In genomic region chr9:129330711-129331279, GRCh38 we compare ENCODE assay signal across 13 cellular contexts.
DNase-seq lines count a peak whose midpoint lies in the region; ATAC-seq and TF ChIP-seq lines count a peak whose summit lies in the region.
"Had no signal": no experiment of that assay in that cellular context is flagged by ENCODE, and none has a peak within 500 bp of the region (broad histone marks: within the 10 kb centered on the region; RNA-seq: fewer than 3 reads in every experiment).

No MANE protein-coding gene starts in this region.

- H3K27ac Mint-ChIP-seq in glutamatergic neuron (ENCODE audit: unreplicated experiment), result no peak overlapping the region
- H3K27ac Mint-ChIP-seq: memory B cell had no signal

- WGBS in thyroid gland, 2 donors, result 90 to 95% methylated on average over 3 of the region's 3 CpGs

- H3K9ac ChIP-seq in SK-N-MC (ENCODE audit: insufficient read length), result no peak overlapping the region

- peak overlapping the region; percentile 83; the same call in 1 of the 2 replicates for H3K27ac ChIP-seq in 22Rv1
- peak overlapping the region; percentile 67; the same call in 1 of the 2 replicates for H3K27ac ChIP-seq in SK-N-MC
- no peak overlapping the region for H3K27ac ChIP-seq in lower lobe of right lung
- H3K27ac ChIP-seq in thyroid gland, result peak overlapping the region in 1 of 3 donors; percentile 36
- H3K27ac ChIP-seq: SJCRH30 had no signal

- H3K9me3 ChIP-seq in SK-N-MC (ENCODE audit: low read depth, low read length) (peaks cover 7% of the 10 kb centered on the region; the same call in 1 of the 2 replicates), lower lobe of right lung (peaks cover 10% of the 10 kb centered on the region), thyroid gland (no peaks in the 10 kb centered on the region)
- H3K9me3 ChIP-seq: SJCRH30 had no signal

- H3K4me1 ChIP-seq in lower lobe of right lung, result peaks cover 30% of the 10 kb centered on the region
- peaks cover 23 to 50% of the 10 kb centered on the region in 2 donors for H3K4me1 ChIP-seq in thyroid gland

- DNase-seq in SK-N-MC (ENCODE audit: low read depth, low spot score) (no peak), glutamatergic neuron (no peak), anterior cingulate cortex (lab: John Stamatoyannopoulos, UW) (no peak), lower lobe of right lung (no peak), NCI-H446 treated with DMSO at 0.1 percent for 48 hours (lab: John Stamatoyannopoulos, UW) (no peak), thyroid gland (no peak)
- DNase-seq: GDM1, SJCRH30, stomach had no signal

- H3K36me3 Mint-ChIP-seq in glutamatergic neuron (ENCODE audit: unreplicated experiment), result no peaks in the 10 kb centered on the region

- H3K27me3 ChIP-seq in lower lobe of right lung (ENCODE audit: low read depth) (no peaks in the 10 kb centered on the region), thyroid gland (no peaks in the 10 kb centered on the region)
- H3K27me3 ChIP-seq: stomach had no signal

- no peak for ATAC-seq in lower lobe of right lung

- no peak for TF ChIP-seq POLR2A in thyroid gland (IDR thresholded peaks at IDR 0.05)

- no peak overlapping the region for H3K4me3 Mint-ChIP-seq in glutamatergic neuron (ENCODE audit: unreplicated experiment)
- H3K4me3 Mint-ChIP-seq: CD14-positive monocyte, memory B cell had no signal

- no peaks in the 10 kb centered on the region for H3K36me3 ChIP-seq in SK-N-MC (ENCODE audit: insufficient read depth, low read length)
- H3K36me3 ChIP-seq in lower lobe of right lung, result no peaks in the 10 kb centered on the region
- H3K36me3 ChIP-seq in thyroid gland, result no peaks in the 10 kb centered on the region
- H3K36me3 ChIP-seq: SJCRH30, stomach had no signal

- peaks cover 11% of the 10 kb centered on the region for H3K4me1 Mint-ChIP-seq in glutamatergic neuron (ENCODE audit: low read depth, unreplicated experiment)

- H3K4me3 ChIP-seq in SK-N-MC, result no peak overlapping the region
- H3K4me3 ChIP-seq in lower lobe of right lung, result no peak overlapping the region
- H3K4me3 ChIP-seq in thyroid gland (replicated peaks in 1 of 3), result no peak overlapping the region
- H3K4me3 ChIP-seq: SJCRH30, stomach had no signal

- no peak for TF ChIP-seq CTCF in 22Rv1 (IDR thresholded peaks at IDR 0.05)
- peak; percentile 2 for TF ChIP-seq CTCF in GM12873 (IDR thresholded peaks at IDR 0.05; ENCODE audit: insufficient read depth, low read depth, low read length, missing control alignments)
- TF ChIP-seq CTCF in glutamatergic neuron (IDR thresholded peaks at IDR 0.05; ENCODE audit: partially characterized antibody, unreplicated experiment), result peak; percentile 5
- no peak for TF ChIP-seq CTCF in lower lobe of right lung (IDR thresholded peaks at IDR 0.05)
- TF ChIP-seq CTCF in thyroid gland (IDR thresholded peaks at IDR 0.05), result no peak

- peaks cover 8% of the 10 kb centered on the region for H3K27me3 Mint-ChIP-seq in glutamatergic neuron (ENCODE audit: unreplicated experiment)

- intact Hi-C loops in lower lobe of right lung (cut with DNase I), result no loop called here
- intact Hi-C loops in thyroid gland (cut with DNase I), result no loop called here

- peaks cover 2% of the 10 kb centered on the region for H3K9me3 Mint-ChIP-seq in glutamatergic neuron (ENCODE audit: unreplicated experiment)

Comparison
In these comparisons a context has a peak if more than half of its experiments do, and no peak if none do; other contexts are left out.
1. CTCF ChIP-seq: peak in GM12873 (single experiment) and glutamatergic neuron (single experiment); none in 22Rv1 (single experiment), lower lobe of right lung (single experiment) and thyroid gland (0 of 6).